Comparison of ENCODE assay signal across 15 cellular contexts in genomic region chrY:22988727-22989126, GRCh38. TPM values are rescaled to one million over a fixed set of nuclear protein-coding genes. Genes with fewer than 3 reads are reported as not detected.
"Had no signal": no experiment of that assay in that cellular context is flagged by ENCODE, and none has a peak within 500 bp of the region (broad histone marks: within the 10 kb centered on the region; RNA-seq: fewer than 3 reads in every experiment).

No MANE protein-coding gene starts in this region.

RNA-seq across cellular contexts. Expression of gene BPY2, which starts 4.7 kb away (rescaled TPM):
- total RNA-seq: activated B cell treated with CpG ODN at 0.5 μM for 24 hours; activated CD4-positive, alpha-beta memory T cell treated with anti-CD3 and anti-CD28 coated beads for 36 hours; activated CD4-positive, alpha-beta memory T cell treated with anti-CD3 and anti-CD28 coated beads, Interleukin-2, amount 10 ng/mL, durations not matched to agents 7 days and 5 days; activated CD4-positive, alpha-beta T cell treated with anti-CD3 and anti-CD28 coated beads for 36 hours; activated CD4-positive, alpha-beta T cell treated with anti-CD3 and anti-CD28 coated beads, Interleukin-2, amount 10 ng/mL, durations not matched to agents 24 days and 14 days; activated CD4-positive, alpha-beta T cell treated with anti-CD3 and anti-CD28 coated beads, Interleukin-2, amount 10 ng/mL, durations not matched to agents 7 days and 5 days; activated CD8-positive, alpha-beta memory T cell treated with anti-CD3 and anti-CD28 coated beads for 36 hours; activated CD8-positive, alpha-beta memory T cell treated with anti-CD3 and anti-CD28 coated beads, Interleukin-2, amount 10 ng/mL, durations not matched to agents 7 days and 5 days; activated CD8-positive, alpha-beta T cell treated with anti-CD3 and anti-CD28 coated beads for 36 hours; activated CD8-positive, alpha-beta T cell treated with anti-CD3 and anti-CD28 coated beads, Interleukin-2, amount 10 ng/mL, durations not matched to agents 7 days and 5 days; T-cell; T-helper 1 cell treated with Interleukin-12 subunit alpha and Interleukin-12 subunit beta and Interleukin-4 antibody, amounts not matched to agents 30 ng/mL and 1 ng/mL, for 36 hours; T-helper 17 cell; T-helper 2 cell treated with Interferon-gamma antibody and Interleukin-4, amounts not matched to agents 100 ng/mL and 5 ng/mL, for 36 hours; WTC11 had no signal
